Comparison of ENCODE assay signal across 1 cellular context in the genomic region with DNA sequence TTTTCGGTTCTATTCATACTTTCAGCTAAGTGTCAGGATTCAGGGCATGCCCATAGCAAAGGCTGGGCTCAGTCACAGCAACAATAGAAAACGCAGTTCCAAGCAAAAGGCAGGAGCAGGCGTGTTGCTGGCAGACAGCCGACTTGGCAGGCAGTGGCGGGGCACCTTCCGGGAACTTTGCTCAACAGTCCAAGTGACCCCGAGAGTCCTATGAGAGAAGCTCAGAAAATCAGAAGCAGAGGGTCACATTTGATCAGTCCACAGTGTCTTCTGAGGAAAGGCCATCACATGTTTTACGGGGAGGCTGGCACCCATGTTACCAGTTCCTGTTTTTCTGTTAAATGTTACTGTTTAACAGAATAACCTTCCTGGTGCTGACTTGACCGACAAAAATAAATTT.
TF ChIP-seq lines count a peak whose summit lies in the region.

No MANE protein-coding gene starts in this region.

TF ChIP-seq in SK-N-SH, 30 proteins besides CTCF, POLR2A, EP300 and RAD21 (continued from another document):
- TF ChIP-seq REST (IDR thresholded peaks at IDR 0.05; ENCODE audit: low read depth, low read length), result no peak
- TF ChIP-seq ELF1 (IDR thresholded peaks at IDR 0.05), result no peak
- TF ChIP-seq MEF2A (IDR thresholded peaks at IDR 0.05; ENCODE audit: borderline replicate concordance, low read depth), result no peak
- TF ChIP-seq FOXM1 (IDR thresholded peaks at IDR 0.05; ENCODE audit: low read depth), result no peak
- no peak for TF ChIP-seq GATA2 (CRISPR knock-in tag; IDR thresholded peaks at IDR 0.05)
- no peak for TF ChIP-seq SIN3A (IDR thresholded peaks at IDR 0.05; ENCODE audit: borderline replicate concordance, low read depth, low read length)
- no peak for TF ChIP-seq YY1 (IDR thresholded peaks at IDR 0.05; ENCODE audit: low read depth)
- TF ChIP-seq SMC3 (IDR thresholded peaks at IDR 0.05; ENCODE audit: low read depth, low read length), result no peak
TF ChIP-seq in SK-N-SH: peak in this region for 0.
